In genomic region chr2:138267902-138268254, GRCh38 we compare ENCODE assay signal across 11 cellular contexts.
DNase-seq lines count a peak whose midpoint lies in the region; ATAC-seq and TF ChIP-seq lines count a peak whose summit lies in the region.
"Had no signal": no experiment of that assay in that cellular context is flagged by ENCODE, and none has a peak within 500 bp of the region (broad histone marks: within the 10 kb centered on the region; RNA-seq: fewer than 3 reads in every experiment).

No MANE protein-coding gene starts in this region.

- H3K9me3 Mint-ChIP-seq in GM23338 (peaks cover 10% of the 10 kb centered on the region; the same call in 2 of the 3 replicates), glutamatergic neuron (ENCODE audit: unreplicated experiment) (no peaks in the 10 kb centered on the region)

- H3K4me1 Mint-ChIP-seq in GM23338, result peaks cover 35% of the 10 kb centered on the region
- H3K4me1 Mint-ChIP-seq in glutamatergic neuron (ENCODE audit: low read depth, unreplicated experiment), result peaks cover 16% of the 10 kb centered on the region

- H3K4me3 ChIP-seq in GM23338 (no peak overlapping the region), colonic mucosa (no peak overlapping the region)

- 0 out of 2 replicates have a peak, but pooled peaks cover 4% of the 10 kb centered on the region for H3K9me2 ChIP-seq in GM23338 (ENCODE audit: insufficient read depth)

- no peak overlapping the region for H3K4me3 Mint-ChIP-seq in GM23338
- peak overlapping the region; percentile 27 for H3K4me3 Mint-ChIP-seq in glutamatergic neuron (ENCODE audit: unreplicated experiment)
- H3K4me3 Mint-ChIP-seq: activated T-cell treated with anti-CD3 and anti-CD28 coated beads, Interleukin-2, amount 50 U/mL, for 72 hours had no signal

- intact Hi-C loops in colonic mucosa (cut with DNase I), result no loop called here

- no peak for DNase-seq in GM23338 (ENCODE audit: low spot score)
- no peak for DNase-seq in glutamatergic neuron
- no peak for DNase-seq in ACHN
- DNase-seq in NCI-H146 (lab: John Stamatoyannopoulos, UW), result no peak
- DNase-seq in GM10248 (ENCODE audit: extremely low spot score), result no peak
- DNase-seq in colonic mucosa, result no peak
- DNase-seq: Kasumi-1, NCI-H774 had no signal

- TF ChIP-seq CTCF in GM23338 (conservative IDR thresholded peaks at IDR 0.05; ENCODE audit: low read depth in 2 of 2) (no peak), glutamatergic neuron (IDR thresholded peaks at IDR 0.05; ENCODE audit: partially characterized antibody, unreplicated experiment) (no peak), GM10248 (IDR thresholded peaks at IDR 0.05; ENCODE audit: control extremely low read depth, extremely low read depth, low read depth, missing control alignments) (no peak), colonic mucosa (IDR thresholded peaks at IDR 0.05) (no peak)

- H3K4me1 ChIP-seq in GM23338 (ENCODE audit: insufficient read depth), result peaks cover 14% of the 10 kb centered on the region
- no peaks in the 10 kb centered on the region for H3K4me1 ChIP-seq in colonic mucosa

- H3K27ac ChIP-seq in GM23338 (ENCODE audit: low read depth), result no peak overlapping the region
- H3K27ac ChIP-seq in colonic mucosa, result no peak overlapping the region

- no peaks in the 10 kb centered on the region for H4K20me1 ChIP-seq in GM23338 (replicated peaks; ENCODE audit: insufficient read depth)

- H3K36me3 Mint-ChIP-seq in GM23338 (ENCODE audit: low read depth) (peaks cover 14% of the 10 kb centered on the region), glutamatergic neuron (ENCODE audit: unreplicated experiment) (peaks cover 4% of the 10 kb centered on the region)

- H3K27me3 Mint-ChIP-seq in GM23338 (ENCODE audit: insufficient read depth, low read depth, poor library complexity) (peaks cover 2% of the 10 kb centered on the region), glutamatergic neuron (ENCODE audit: unreplicated experiment) (no peaks in the 10 kb centered on the region)

- CTCF ChIA-PET in GM10248 (lab: Yijun Ruan, JAX), result no interaction called here

- H3F3A ChIP-seq in GM23338 (replicated peaks; ENCODE audit: low read depth), result no peaks in the 10 kb centered on the region; the same call in 1 of the 2 replicates

- H3K27ac Mint-ChIP-seq in GM23338 (peak overlapping the region; percentile 54; the same call in 1 of the 2 replicates), glutamatergic neuron (ENCODE audit: unreplicated experiment) (peak overlapping the region; percentile 46)
- H3K27ac Mint-ChIP-seq: activated T-cell treated with anti-CD3 and anti-CD28 coated beads, Interleukin-2, amount 50 U/mL, for 72 hours had no signal

- no peaks in the 10 kb centered on the region for H3K79me2 ChIP-seq in GM23338 (replicated peaks; ENCODE audit: insufficient read depth)

- no peak overlapping the region for H2AFZ ChIP-seq in GM23338

- no peak overlapping the region for H3K4me2 ChIP-seq in GM23338

- H3K27me3 ChIP-seq in GM23338 (ENCODE audit: insufficient read depth) (no peaks in the 10 kb centered on the region), colonic mucosa (no peaks in the 10 kb centered on the region)

- POLR2A ChIA-PET in GM10248 (lab: Yijun Ruan, JAX), result no interaction called here

- no peaks in the 10 kb centered on the region for H3K9me3 ChIP-seq in colonic mucosa

- H3K9ac ChIP-seq in colonic mucosa (ENCODE audit: low read depth in 2 of 2, low read length in 2 of 2), result no peak overlapping the region

- ATAC-seq in GM18861 (IDR thresholded peaks at IDR 0.05; ENCODE audit: unreplicated experiment) (peak; percentile 26), GM23338 (no peak), HG03460 (IDR thresholded peaks at IDR 0.05; ENCODE audit: unreplicated experiment) (peak; percentile 35)

- no peaks in the 10 kb centered on the region for H3K36me3 ChIP-seq in GM23338 (ENCODE audit: insufficient read depth)
- H3K36me3 ChIP-seq in colonic mucosa, result no peaks in the 10 kb centered on the region

- in situ Hi-C loops in ACHN (cut with HindIII; ENCODE audit: low pct_ligation_motif_present, low pct_unique_long_range_greater_than_20kb, low sequenced_read_pairs), result no loop called here

TF ChIP-seq in GM23338, 12 proteins besides CTCF, POLR2A, EP300 and RAD21 (continues in another document):
- TF ChIP-seq STAT1 (IDR thresholded peaks at IDR 0.05; ENCODE audit: unreplicated experiment) (no peak), EZH2phosphoT487 (IDR thresholded peaks at IDR 0.05; ENCODE audit: unreplicated experiment) (no peak), ZNF462 (CRISPR knock-in tag; IDR thresholded peaks at IDR 0.05) (no peak), ZNF331 (CRISPR knock-in tag; IDR thresholded peaks at IDR 0.05; ENCODE audit: low read depth) (no peak), POLR2AphosphoS5 (IDR thresholded peaks at IDR 0.05; ENCODE audit: low read depth) (no peak)
